ENCODE assay signal across 29 cellular contexts in genomic region chr14:100560471-100560870, GRCh38. TPM values are rescaled to one million over a fixed set of nuclear protein-coding genes. Genes with fewer than 3 reads are reported as not detected.
"Had no signal": no experiment of that assay in that cellular context is flagged by ENCODE, and none has a peak within 500 bp of the region (broad histone marks: within the 10 kb centered on the region; RNA-seq: fewer than 3 reads in every experiment).

No MANE protein-coding gene starts in this region.

- H3K36me3 Mint-ChIP-seq: naive thymus-derived CD8-positive, alpha-beta T cell; natural killer cell treated with Interleukin-12 subunit alpha and Interleukin-12 subunit beta and Interleukin-15 and Interleukin-18, amount 100 ng/mL, for 72 hours; stimulated activated effector memory CD8-positive, alpha-beta T cell treated with anti-CD3 and anti-CD28 coated beads, Interleukin-12 subunit alpha, Interleukin-12 subunit beta, amount 100 ng/mL, for 72 hours; type B pancreatic cell had no signal

- H3K9ac ChIP-seq: parathyroid adenoma had no signal

- H3K4me1 Mint-ChIP-seq: nephron progenitor cell, neural crest cell had no signal

- H3K9me3 Mint-ChIP-seq: naive thymus-derived CD8-positive, alpha-beta T cell; natural killer cell treated with Interleukin-12 subunit alpha and Interleukin-12 subunit beta and Interleukin-15 and Interleukin-18, amount 100 ng/mL, for 72 hours; nephron progenitor cell; neural crest cell; stimulated activated effector memory CD8-positive, alpha-beta T cell treated with anti-CD3 and anti-CD28 coated beads, Interleukin-12 subunit alpha, Interleukin-12 subunit beta, amount 100 ng/mL, for 72 hours; stimulated activated naive CD8-positive, alpha-beta T cell treated with anti-CD3 and anti-CD28 coated beads, Interleukin-15, amount 100 ng/mL, for 72 hours; type B pancreatic cell had no signal

- H3K4me3 ChIP-seq: ovary, psoas muscle, right lobe of liver, sigmoid colon, suprapubic skin, testis, tibial artery, transverse colon, upper lobe of right lung, uterus had no signal

- FAIRE-seq: small intestine had no signal

- H2AFZ ChIP-seq: parathyroid adenoma had no signal

- ATAC-seq: naive thymus-derived CD8-positive, alpha-beta T cell; natural killer cell treated with Interleukin-12 subunit alpha and Interleukin-12 subunit beta and Interleukin-15 and Interleukin-18, amount 100 ng/mL, for 72 hours; psoas muscle; right cardiac atrium; right lobe of liver; stimulated activated effector memory CD8-positive, alpha-beta T cell treated with anti-CD3 and anti-CD28 coated beads, Interleukin-12 subunit alpha, Interleukin-12 subunit beta, amount 100 ng/mL, for 72 hours; stimulated activated naive CD8-positive, alpha-beta T cell treated with anti-CD3 and anti-CD28 coated beads, Interleukin-15, amount 100 ng/mL, for 72 hours; stimulated activated naive CD8-positive, alpha-beta T cell treated with anti-CD3 and anti-CD28 coated beads, Interleukin-15, Interleukin-2, amounts not matched to agents 100 U/mL and 50 U/mL, for 24 hours; upper lobe of right lung had no signal

- H3K27ac ChIP-seq: ovary, parathyroid adenoma, psoas muscle, right lobe of liver, sigmoid colon, suprapubic skin, testis, tibial artery, transverse colon, upper lobe of right lung, uterus had no signal

- DNase-seq: naive thymus-derived CD8-positive, alpha-beta T cell; nephron progenitor cell; occipital lobe; ovary; posterior cingulate gyrus; psoas muscle; right cardiac atrium; right lobe of liver; sigmoid colon; small intestine; stimulated activated CD4-positive, alpha-beta T cell treated with anti-CD3 and anti-CD28 coated beads, Interleukin-15, amount 100 ng/mL, for 24 hours; stimulated activated CD4-positive, alpha-beta T cell treated with anti-CD3 and anti-CD28 coated beads, Interleukin-2, amount 100 ng/mL, for 24 hours; stimulated activated CD4-positive, alpha-beta T cell treated with anti-CD3 and anti-CD28 coated beads, Interleukin-2, amount 100 ng/mL, for 48 hours; stimulated activated CD4-positive, alpha-beta T cell treated with anti-CD3 and anti-CD28 coated beads, Interleukin-4, amount 100 ng/mL, for 24 hours; stimulated activated naive CD4-positive, alpha-beta T cell; stimulated activated naive CD8-positive, alpha-beta T cell treated with anti-CD3 and anti-CD28 coated beads, Interleukin-15, amount 100 ng/mL, for 72 hours; stimulated activated naive CD8-positive, alpha-beta T cell treated with anti-CD3 and anti-CD28 coated beads, Interleukin-15, Interleukin-2, amounts not matched to agents 100 U/mL and 50 U/mL, for 24 hours; testis; tibial artery; transverse colon; upper lobe of right lung; uterus had no signal

- H3K9me3 ChIP-seq: ovary, psoas muscle, right lobe of liver, sigmoid colon, suprapubic skin, testis, tibial artery, transverse colon, upper lobe of right lung, uterus had no signal

- H3K27ac Mint-ChIP-seq: naive thymus-derived CD8-positive, alpha-beta T cell; natural killer cell treated with Interleukin-12 subunit alpha and Interleukin-12 subunit beta and Interleukin-15 and Interleukin-18, amount 100 ng/mL, for 72 hours; nephron progenitor cell; progenitor cell of endocrine pancreas; stimulated activated effector memory CD8-positive, alpha-beta T cell treated with anti-CD3 and anti-CD28 coated beads, Interleukin-12 subunit alpha, Interleukin-12 subunit beta, amount 100 ng/mL, for 72 hours; stimulated activated naive CD8-positive, alpha-beta T cell treated with anti-CD3 and anti-CD28 coated beads, Interleukin-15, amount 100 ng/mL, for 72 hours; type B pancreatic cell had no signal

- H3K27me3 ChIP-seq: ovary, right lobe of liver, testis, upper lobe of right lung, uterus had no signal

- H3K36me3 ChIP-seq: ovary, right lobe of liver, sigmoid colon, suprapubic skin, tibial artery, transverse colon, upper lobe of right lung, uterus had no signal

- H3K4me3 Mint-ChIP-seq: naive thymus-derived CD8-positive, alpha-beta T cell; natural killer cell treated with Interleukin-12 subunit alpha and Interleukin-12 subunit beta and Interleukin-15 and Interleukin-18, amount 100 ng/mL, for 72 hours; nephron progenitor cell; neural crest cell; stimulated activated effector memory CD8-positive, alpha-beta T cell treated with anti-CD3 and anti-CD28 coated beads, Interleukin-12 subunit alpha, Interleukin-12 subunit beta, amount 100 ng/mL, for 72 hours; stimulated activated naive CD8-positive, alpha-beta T cell treated with anti-CD3 and anti-CD28 coated beads, Interleukin-15, amount 100 ng/mL, for 72 hours; type B pancreatic cell had no signal

- H3K4me1 ChIP-seq: psoas muscle, right lobe of liver, sigmoid colon, testis, tibial artery, upper lobe of right lung, uterus had no signal

RNA-seq across cellular contexts. Expression of gene BEGAIN, which starts 26.7 kb away (rescaled TPM):
- total RNA-seq: natural killer cell treated with Interleukin-12 subunit alpha and Interleukin-12 subunit beta and Interleukin-15 and Interleukin-18, amount 100 ng/mL, for 72 hours had no signal
